Comparison of ENCODE assay signal across 1 cellular context in genomic region chr20:37316775-37317170, GRCh38.
TF ChIP-seq lines count a peak whose summit lies in the region.

No MANE protein-coding gene starts in this region.

TF ChIP-seq in IMR-90, 13 proteins besides CTCF, POLR2A, EP300 and RAD21:
- TF ChIP-seq BHLHE40 (IDR thresholded peaks at IDR 0.05; ENCODE audit: low read depth, low read length): no peak
- TF ChIP-seq, protein P1, sequence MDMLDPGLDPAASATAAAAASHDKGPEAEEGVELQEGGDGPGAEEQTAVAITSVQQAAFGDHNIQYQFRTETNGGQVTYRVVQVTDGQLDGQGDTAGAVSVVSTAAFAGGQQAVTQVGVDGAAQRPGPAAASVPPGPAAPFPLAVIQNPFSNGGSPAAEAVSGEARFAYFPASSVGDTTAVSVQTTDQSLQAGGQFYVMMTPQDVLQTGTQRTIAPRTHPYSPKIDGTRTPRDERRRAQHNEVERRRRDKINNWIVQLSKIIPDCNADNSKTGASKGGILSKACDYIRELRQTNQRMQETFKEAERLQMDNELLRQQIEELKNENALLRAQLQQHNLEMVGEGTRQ (IDR thresholded peaks at IDR 0.05; ENCODE audit: low read depth, low read length): no peak
- no peak for TF ChIP-seq CHD1 (IDR thresholded peaks at IDR 0.05; ENCODE audit: low read depth, low read length)
- no peak for TF ChIP-seq MAZ (IDR thresholded peaks at IDR 0.05; ENCODE audit: borderline replicate concordance, low read depth, low read length)
- no peak for TF ChIP-seq NFE2L2 (IDR thresholded peaks at IDR 0.05; ENCODE audit: low read depth, low read length)
